Comparison of ENCODE assay signal across 8 cellular contexts in genomic region chr14:61813101-61813596, GRCh38. TPM values are rescaled to one million over a fixed set of nuclear protein-coding genes. Genes with fewer than 3 reads are reported as not detected.
DNase-seq lines count a peak whose midpoint lies in the region; ATAC-seq and TF ChIP-seq lines count a peak whose summit lies in the region.

No MANE protein-coding gene starts in this region.

- intact Hi-C loops in thyroid gland (cut with DNase I) (no loop called here), left colon (cut with DNase I, micrococcal nuclease) (no loop called here)

- H3K9ac ChIP-seq in adipocyte (ENCODE audit: low read length), result peak overlapping the region; percentile 54
- no peak overlapping the region for H3K9ac ChIP-seq in liver (ENCODE audit: low read depth in 1 of 2, low read length in 2 of 2)

- WGBS in liver, result 20% methylated on average over 25 of the region's 25 CpGs
- 22 to 54% methylated on average over 8 to 19 of the region's 25 CpGs for WGBS in thyroid gland, 2 donors

- ATAC-seq in activated T-cell treated with anti-CD3 and anti-CD28 coated beads, Interleukin-2, amount 50 U/mL, for 72 hours (replicated peaks in 1 of 2), result no peak
- no peak for ATAC-seq in HG03045 (IDR thresholded peaks at IDR 0.05; ENCODE audit: unreplicated experiment)
- no peak for ATAC-seq in left colon

- peaks cover 4 to 5% of the 10 kb centered on the region in 2 donors for H3K36me3 Mint-ChIP-seq in activated T-cell treated with anti-CD3 and anti-CD28 coated beads, Interleukin-2, amount 50 U/mL, for 72 hours (ENCODE audit: insufficient read depth in 2 of 2)

- TF ChIP-seq RAD21 in liver (IDR thresholded peaks at IDR 0.05), result no peak

- TF ChIP-seq CTCF in liver (IDR thresholded peaks at IDR 0.05; ENCODE audit: low read depth, low read length, missing input control), result no peak
- no peak for TF ChIP-seq CTCF in thyroid gland (IDR thresholded peaks at IDR 0.05)

- DNase-seq in activated T-cell treated with anti-CD3 and anti-CD28 coated beads, Interleukin-2, amount 50 U/mL, for 72 hours, result no peak
- DNase-seq in activated T-cell treated with anti-CD3 and anti-CD28 coated beads, Interleukin-2, amount 50 U/mL, for 1 hour, result no peak
- DNase-seq in adipocyte (ENCODE audit: low read depth) (no peak), thyroid gland (peak; percentile 21 to 51), left colon (no peak)
- DNase-seq in stimulated activated CD8-positive, alpha-beta memory T cell treated with anti-CD3 and anti-CD28 coated beads, Interleukin-4, amount 100 ng/mL, for 48 hours, result no peak

- H3K4me3 ChIP-seq in adipocyte (ENCODE audit: low read length), result peak overlapping the region; percentile 74
- peak overlapping the region in 2 of 3 donors; percentile 27 to 46 for H3K4me3 ChIP-seq in liver (ENCODE audit: low read depth in 1 of 3, low read length in 3 of 3)
- peak overlapping the region in 1 of 3 donors; percentile 41 for H3K4me3 ChIP-seq in thyroid gland (replicated peaks in 1 of 3)

- no peak for TF ChIP-seq POLR2A in thyroid gland (IDR thresholded peaks at IDR 0.05)

- H3K9me3 Mint-ChIP-seq in activated T-cell treated with anti-CD3 and anti-CD28 coated beads, Interleukin-2, amount 50 U/mL, for 72 hours, result no peaks in the 10 kb centered on the region

- H3K9me3 ChIP-seq in adipocyte (ENCODE audit: control insufficient read depth, low read length) (no peaks in the 10 kb centered on the region), liver (ENCODE audit: control insufficient read depth in 4 of 4, low read length in 3 of 4) (peaks cover 0 to 3% (median under 1%) of the 10 kb centered on the region in 4 donors), thyroid gland (no peaks in the 10 kb centered on the region)

- peak overlapping the region; percentile 71 to 72 for H3K4me3 Mint-ChIP-seq in activated T-cell treated with anti-CD3 and anti-CD28 coated beads, Interleukin-2, amount 50 U/mL, for 72 hours

- peaks cover 51% of the 10 kb centered on the region for H3K27me3 Mint-ChIP-seq in activated T-cell treated with anti-CD3 and anti-CD28 coated beads, Interleukin-2, amount 50 U/mL, for 72 hours (ENCODE audit: low read depth)

- H3K4me1 ChIP-seq in adipocyte (ENCODE audit: control insufficient read depth, insufficient read depth, low read length) (peaks cover 4% of the 10 kb centered on the region), liver (ENCODE audit: control insufficient read depth in 4 of 4, insufficient read depth in 4 of 4, low read length in 3 of 4) (peaks cover 4 to 8% (median 5%) of the 10 kb centered on the region in 4 donors), thyroid gland (peaks cover 5 to 8% of the 10 kb centered on the region in 2 donors)

- no peak overlapping the region for H3K27ac Mint-ChIP-seq in activated T-cell treated with anti-CD3 and anti-CD28 coated beads, Interleukin-2, amount 50 U/mL, for 72 hours

- H3K27me3 ChIP-seq in adipocyte (replicated peaks; ENCODE audit: control insufficient read depth, insufficient read depth, low read length) (peaks cover 43% of the 10 kb centered on the region), liver (ENCODE audit: control insufficient read depth in 4 of 4, insufficient read depth in 4 of 4, low read length in 3 of 4) (peaks cover 0 to 20% (median 2%) of the 10 kb centered on the region in 4 donors), thyroid gland (no peaks in the 10 kb centered on the region)

- H3K36me3 ChIP-seq in adipocyte (ENCODE audit: control insufficient read depth, insufficient read depth, low read length, severe bottlenecking), result no peaks in the 10 kb centered on the region
- no peaks in the 10 kb centered on the region for H3K36me3 ChIP-seq in liver (ENCODE audit: control insufficient read depth in 4 of 4, insufficient read depth in 3 of 4, low read depth in 1 of 4, low read length in 3 of 4)
- H3K36me3 ChIP-seq in thyroid gland, result no peaks in the 10 kb centered on the region

- no peak overlapping the region for H3K27ac ChIP-seq in liver (ENCODE audit: low read depth in 1 of 2, low read length in 2 of 2)
- no peak overlapping the region for H3K27ac ChIP-seq in thyroid gland

- H3K4me1 Mint-ChIP-seq in activated T-cell treated with anti-CD3 and anti-CD28 coated beads, Interleukin-2, amount 50 U/mL, for 72 hours (ENCODE audit: low read depth), result peaks cover 13% of the 10 kb centered on the region

TF ChIP-seq in liver, 16 proteins besides CTCF, POLR2A, EP300 and RAD21:
- TF ChIP-seq, protein P1, sequence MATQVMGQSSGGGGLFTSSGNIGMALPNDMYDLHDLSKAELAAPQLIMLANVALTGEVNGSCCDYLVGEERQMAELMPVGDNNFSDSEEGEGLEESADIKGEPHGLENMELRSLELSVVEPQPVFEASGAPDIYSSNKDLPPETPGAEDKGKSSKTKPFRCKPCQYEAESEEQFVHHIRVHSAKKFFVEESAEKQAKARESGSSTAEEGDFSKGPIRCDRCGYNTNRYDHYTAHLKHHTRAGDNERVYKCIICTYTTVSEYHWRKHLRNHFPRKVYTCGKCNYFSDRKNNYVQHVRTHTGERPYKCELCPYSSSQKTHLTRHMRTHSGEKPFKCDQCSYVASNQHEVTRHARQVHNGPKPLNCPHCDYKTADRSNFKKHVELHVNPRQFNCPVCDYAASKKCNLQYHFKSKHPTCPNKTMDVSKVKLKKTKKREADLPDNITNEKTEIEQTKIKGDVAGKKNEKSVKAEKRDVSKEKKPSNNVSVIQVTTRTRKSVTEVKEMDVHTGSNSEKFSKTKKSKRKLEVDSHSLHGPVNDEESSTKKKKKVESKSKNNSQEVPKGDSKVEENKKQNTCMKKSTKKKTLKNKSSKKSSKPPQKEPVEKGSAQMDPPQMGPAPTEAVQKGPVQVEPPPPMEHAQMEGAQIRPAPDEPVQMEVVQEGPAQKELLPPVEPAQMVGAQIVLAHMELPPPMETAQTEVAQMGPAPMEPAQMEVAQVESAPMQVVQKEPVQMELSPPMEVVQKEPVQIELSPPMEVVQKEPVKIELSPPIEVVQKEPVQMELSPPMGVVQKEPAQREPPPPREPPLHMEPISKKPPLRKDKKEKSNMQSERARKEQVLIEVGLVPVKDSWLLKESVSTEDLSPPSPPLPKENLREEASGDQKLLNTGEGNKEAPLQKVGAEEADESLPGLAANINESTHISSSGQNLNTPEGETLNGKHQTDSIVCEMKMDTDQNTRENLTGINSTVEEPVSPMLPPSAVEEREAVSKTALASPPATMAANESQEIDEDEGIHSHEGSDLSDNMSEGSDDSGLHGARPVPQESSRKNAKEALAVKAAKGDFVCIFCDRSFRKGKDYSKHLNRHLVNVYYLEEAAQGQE (IDR thresholded peaks at IDR 0.05), result no peak
- TF ChIP-seq HNF4G (IDR thresholded peaks at IDR 0.05) (no peak), NR2F2 (IDR thresholded peaks at IDR 0.05) (no peak), FOXA1 (IDR thresholded peaks at IDR 0.05) (no peak), FOXA2 (IDR thresholded peaks at IDR 0.05) (no peak), YY1 (IDR thresholded peaks at IDR 0.05) (no peak), TAF1 (conservative IDR thresholded peaks at IDR 0.05) (no peak), HNF4A (conservative IDR thresholded peaks at IDR 0.05) (no peak), RXRA (IDR thresholded peaks at IDR 0.05) (no peak), SP1 (IDR thresholded peaks at IDR 0.05) (no peak), ATF3 (IDR thresholded peaks at IDR 0.05) (no peak), EGR1 (IDR thresholded peaks at IDR 0.05; ENCODE audit: low read depth in 2 of 2) (no peak), GABPA (IDR thresholded peaks at IDR 0.05 in 1 of 2, conservative IDR thresholded peaks at IDR 0.05 in 1 of 2) (no peak), ZBTB33 (IDR thresholded peaks at IDR 0.05) (no peak)
- TF ChIP-seq, protein P2, sequence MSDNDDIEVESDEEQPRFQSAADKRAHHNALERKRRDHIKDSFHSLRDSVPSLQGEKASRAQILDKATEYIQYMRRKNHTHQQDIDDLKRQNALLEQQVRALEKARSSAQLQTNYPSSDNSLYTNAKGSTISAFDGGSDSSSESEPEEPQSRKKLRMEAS (IDR thresholded peaks at IDR 0.05), result no peak

RNA-seq across cellular contexts. Expression of gene SYT16, which starts 0.6 kb away (rescaled TPM):
- under 1 TPM; 0.02 to 0.09 TPM for total RNA-seq in activated T-cell treated with anti-CD3 and anti-CD28 coated beads, Interleukin-2, amount 50 U/mL, for 72 hours
- total RNA-seq in liver, result under 1 TPM; under 0.01 TPM
- polyA plus RNA-seq in liver, result not detected
- 1 to 10 TPM in 1 of 4 donors, under 1 TPM in 2, not detected in 1; 0.29 to 1.8 (median 0.56) TPM for total RNA-seq in thyroid gland
- total RNA-seq in left colon, result not detected

RNA-seq across cellular contexts. Expression of gene SNAPC1, which starts 50.9 kb away (rescaled TPM):
- 1 to 10 TPM; 7.2 to 7.8 TPM for total RNA-seq in activated T-cell treated with anti-CD3 and anti-CD28 coated beads, Interleukin-2, amount 50 U/mL, for 72 hours
- total RNA-seq in liver, result 1 to 10 TPM; 1.8 to 2.3 TPM
- polyA plus RNA-seq in liver, result 1 to 10 TPM; 1.2 to 1.6 TPM
- 1 to 10 TPM; 4.8 to 8.9 (median 6.8) TPM for total RNA-seq in thyroid gland
- 1 to 10 TPM; 1.7 to 2.2 TPM for total RNA-seq in left colon

Comparison
In these comparisons a context has a peak if more than half of its experiments do, and no peak if none do; other contexts are left out.
1. DNase-seq: peak in thyroid gland (2 of 2); none in activated T-cell treated with anti-CD3 and anti-CD28 coated beads, Interleukin-2, amount 50 U/mL, for 72 hours (0 of 2), activated T-cell treated with anti-CD3 and anti-CD28 coated beads, Interleukin-2, amount 50 U/mL, for 1 hour (single experiment), adipocyte (single experiment), stimulated activated CD8-positive, alpha-beta memory T cell treated with anti-CD3 and anti-CD28 coated beads, Interleukin-4, amount 100 ng/mL, for 48 hours (single experiment) and left colon (0 of 2).